ENCODE assay signal across 26 cellular contexts in the genomic region with DNA sequence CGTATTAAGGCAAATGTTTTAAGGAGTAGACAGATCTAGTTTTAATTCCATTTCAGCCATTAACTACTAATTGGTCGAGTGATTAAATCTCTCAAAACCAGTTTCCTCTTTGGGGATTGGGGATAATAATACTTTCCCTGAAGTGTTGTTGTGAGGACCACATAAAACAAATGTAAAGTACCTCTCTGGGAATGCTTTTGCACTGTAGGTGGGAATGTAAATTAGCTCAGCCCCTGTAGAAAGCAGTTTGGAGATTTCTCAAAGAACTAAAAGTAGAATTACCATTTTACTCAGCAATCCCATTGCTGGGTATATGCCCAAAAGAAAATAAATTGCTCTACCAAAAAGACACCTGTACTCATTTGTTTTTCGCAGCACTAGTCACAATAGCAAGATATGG. TPM values are rescaled to one million over a fixed set of nuclear protein-coding genes. Genes with fewer than 3 reads are reported as not detected.
"Had no signal": no experiment of that assay in that cellular context is flagged by ENCODE, and none has a peak within 500 bp of the region (broad histone marks: within the 10 kb centered on the region; RNA-seq: fewer than 3 reads in every experiment).

No MANE protein-coding gene starts in this region.

- H3K27me3 Mint-ChIP-seq: progenitor cell of endocrine pancreas, type B pancreatic cell had no signal

- ATAC-seq: left colon; left lung; lower lobe of right lung; natural killer cell; right lobe of liver; stimulated activated memory B cell treated with anti-CD40 and anti-IgM and Interleukin-4, amounts not matched to agents 10 μg/mL and 1 μg/mL and 100 μg/mL, for 72 hours; stimulated activated naive CD8-positive, alpha-beta T cell treated with anti-CD3 and anti-CD28 coated beads, Interleukin-15, amount 100 ng/mL, for 72 hours had no signal

- H3K4me1 Mint-ChIP-seq: immature natural killer cell; naive B cell; natural killer cell; stimulated activated memory B cell treated with anti-CD40 and anti-IgM and Interleukin-4, amounts not matched to agents 10 μg/mL and 1 μg/mL and 100 μg/mL, for 72 hours had no signal

- H3K27ac ChIP-seq: left lung, lower lobe of right lung, ovary, right atrium auricular region, right lobe of liver, tibial nerve, uterus had no signal

- H3K4me3 Mint-ChIP-seq: immature natural killer cell; naive B cell; natural killer cell; nephron progenitor cell; stimulated activated memory B cell treated with anti-CD40 and anti-IgM and Interleukin-4, amounts not matched to agents 10 μg/mL and 1 μg/mL and 100 μg/mL, for 72 hours; stimulated activated naive CD8-positive, alpha-beta T cell treated with anti-CD3 and anti-CD28 coated beads, Interleukin-15, amount 100 ng/mL, for 72 hours; type B pancreatic cell had no signal

- H3K4me1 ChIP-seq: lower lobe of right lung, right lobe of liver, tibial nerve, uterus had no signal

- H3K4me3 ChIP-seq: left lung, lower lobe of right lung, ovary, right atrium auricular region, right lobe of liver, smooth muscle cell, tibial nerve, uterus had no signal

- H3K36me3 ChIP-seq: left lung, lower lobe of right lung, ovary, right atrium auricular region, right lobe of liver, tibial nerve, uterus had no signal

- H3K27ac Mint-ChIP-seq: immature natural killer cell; naive B cell; natural killer cell; nephron progenitor cell; progenitor cell of endocrine pancreas; stimulated activated memory B cell treated with anti-CD40 and anti-IgM and Interleukin-4, amounts not matched to agents 10 μg/mL and 1 μg/mL and 100 μg/mL, for 72 hours; stimulated activated naive CD8-positive, alpha-beta T cell treated with anti-CD3 and anti-CD28 coated beads, Interleukin-15, amount 100 ng/mL, for 72 hours; type B pancreatic cell had no signal

- H3K9me3 ChIP-seq: left lung, lower lobe of right lung, ovary, right atrium auricular region, right lobe of liver, tibial nerve, uterus had no signal

- H3K9me3 Mint-ChIP-seq: immature natural killer cell; naive B cell; natural killer cell; nephron progenitor cell; stimulated activated memory B cell treated with anti-CD40 and anti-IgM and Interleukin-4, amounts not matched to agents 10 μg/mL and 1 μg/mL and 100 μg/mL, for 72 hours; stimulated activated naive CD8-positive, alpha-beta T cell treated with anti-CD3 and anti-CD28 coated beads, Interleukin-15, amount 100 ng/mL, for 72 hours had no signal

- H3K36me3 Mint-ChIP-seq: naive B cell; natural killer cell; stimulated activated memory B cell treated with anti-CD40 and anti-IgM and Interleukin-4, amounts not matched to agents 10 μg/mL and 1 μg/mL and 100 μg/mL, for 72 hours; type B pancreatic cell had no signal

- DNase-seq: immature natural killer cell; kidney; left colon; left lung; lower lobe of right lung; mammary epithelial cell; mesenchymal stem cell; naive B cell; natural killer cell; nephron progenitor cell; ovary; right lobe of liver; stimulated activated CD4-positive, alpha-beta T cell treated with anti-CD3 and anti-CD28 coated beads, Interleukin-1b, Interleukin-23, amount 100 ng/mL, for 48 hours; stimulated activated CD4-positive, alpha-beta T cell treated with anti-CD3 and anti-CD28 coated beads, Interleukin-2, amount 100 ng/mL, for 48 hours; stimulated activated CD4-positive, alpha-beta T cell treated with anti-CD3 and anti-CD28 coated beads, Interleukin-4, amount 100 ng/mL, for 4 hours; stimulated activated CD8-positive, alpha-beta memory T cell treated with anti-CD3 and anti-CD28 coated beads, Interleukin-4, amount 100 ng/mL, for 48 hours; stimulated activated naive CD4-positive, alpha-beta T cell treated with Interleukin-2 at 50 U/mL for 16 hours; stimulated activated naive CD8-positive, alpha-beta T cell treated with anti-CD3 and anti-CD28 coated beads, Interleukin-15, amount 100 ng/mL, for 72 hours; substantia nigra; uterus had no signal

- H3K27me3 ChIP-seq: left lung, ovary, right atrium auricular region, right lobe of liver, tibial nerve, uterus had no signal

RNA-seq across cellular contexts. Expression of a gene that starts 36.1 kb away (rescaled TPM):
- total RNA-seq: natural killer cell had no signal
- polyA plus RNA-seq: immature natural killer cell had no signal
